10 cellular contexts compared by ENCODE assay signal in the genomic region with DNA sequence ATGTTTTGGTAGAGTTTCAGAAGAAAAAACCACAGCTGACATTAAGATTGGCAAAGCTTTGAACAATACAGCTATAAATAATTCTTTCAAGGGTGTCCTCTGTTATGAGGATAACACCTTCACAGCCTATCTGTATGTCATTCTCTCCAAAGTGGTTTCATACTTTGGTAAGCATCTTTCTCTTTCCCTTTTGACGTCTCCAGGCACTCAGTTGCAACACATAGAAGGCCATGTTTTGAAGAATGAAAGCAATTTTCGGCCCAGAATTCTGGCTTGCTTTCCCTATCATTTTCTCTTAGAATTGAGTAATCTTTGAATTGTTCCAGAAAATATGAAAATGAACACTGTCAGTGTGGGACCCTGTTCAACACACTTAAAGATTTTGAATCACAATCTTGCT.
DNase-seq lines count a peak whose midpoint lies in the region; ATAC-seq and TF ChIP-seq lines count a peak whose summit lies in the region.
"Had no signal": no experiment of that assay in that cellular context is flagged by ENCODE, and none has a peak within 500 bp of the region (broad histone marks: within the 10 kb centered on the region; RNA-seq: fewer than 3 reads in every experiment).

No MANE protein-coding gene starts in this region.

- no peaks in the 10 kb centered on the region for H3K9me3 ChIP-seq in thoracic aorta
- H3K9me3 ChIP-seq: BE2C had no signal

- no peak overlapping the region for H3K4me3 Mint-ChIP-seq in activated naive CD4-positive, alpha-beta T cell treated with anti-CD3 and anti-CD28 coated beads, Interleukin-2, amount 10 ng/mL, durations not matched to agents 7 days and 5 days
- H3K4me3 Mint-ChIP-seq in central memory CD8-positive, alpha-beta T cell: peak overlapping the region; percentile 36

- CTCF ChIA-PET in activated naive CD4-positive, alpha-beta T cell treated with anti-CD3 and anti-CD28 coated beads, Interleukin-2, amount 10 ng/mL, durations not matched to agents 7 days and 5 days (lab: Charles Lee): no interaction called here

- no peaks in the 10 kb centered on the region for H3K27me3 Mint-ChIP-seq in activated naive CD4-positive, alpha-beta T cell treated with anti-CD3 and anti-CD28 coated beads, Interleukin-2, amount 10 ng/mL, durations not matched to agents 7 days and 5 days
- H3K27me3 Mint-ChIP-seq in central memory CD8-positive, alpha-beta T cell: no peaks in the 10 kb centered on the region

- peaks cover 0 to 16% of the 10 kb centered on the region in 2 donors for H3K36me3 Mint-ChIP-seq in activated naive CD4-positive, alpha-beta T cell treated with anti-CD3 and anti-CD28 coated beads, Interleukin-2, amount 50 U/mL, for 72 hours
- peaks cover 4% of the 10 kb centered on the region for H3K36me3 Mint-ChIP-seq in activated naive CD4-positive, alpha-beta T cell treated with anti-CD3 and anti-CD28 coated beads, Interleukin-2, amount 10 ng/mL, durations not matched to agents 7 days and 5 days
- H3K36me3 Mint-ChIP-seq in central memory CD8-positive, alpha-beta T cell (ENCODE audit: insufficient read depth): peaks cover 4% of the 10 kb centered on the region

- peak overlapping the region; percentile 57 to 78 for H3K27ac Mint-ChIP-seq in activated naive CD4-positive, alpha-beta T cell treated with anti-CD3 and anti-CD28 coated beads, Interleukin-2, amount 50 U/mL, for 72 hours
- H3K27ac Mint-ChIP-seq in activated naive CD4-positive, alpha-beta T cell treated with anti-CD3 and anti-CD28 coated beads, Interleukin-2, amount 10 ng/mL, durations not matched to agents 7 days and 5 days: no peak overlapping the region
- peak overlapping the region; percentile 86 for H3K27ac Mint-ChIP-seq in central memory CD8-positive, alpha-beta T cell (ENCODE audit: low read depth)

- ATAC-seq in activated naive CD4-positive, alpha-beta T cell treated with anti-CD3 and anti-CD28 coated beads, Interleukin-2, amount 50 U/mL, for 72 hours: peak; percentile 97
- peak; percentile 74 for ATAC-seq in HG03064 (IDR thresholded peaks at IDR 0.05; ENCODE audit: low read depth, unreplicated experiment)
- ATAC-seq in central memory CD8-positive, alpha-beta T cell (replicated peaks; ENCODE audit: extremely low read depth, poor library complexity, severe bottlenecking): peak; percentile 99
- ATAC-seq in thoracic aorta (ENCODE audit: insufficient number of reproducible peaks, low FRiP score, low read depth): no peak

- peaks cover 6 to 31% of the 10 kb centered on the region in 2 donors for H3K4me1 ChIP-seq in thoracic aorta (ENCODE audit: control insufficient read depth in 1 of 2, low read depth in 2 of 2)

- H3K4me1 Mint-ChIP-seq in activated naive CD4-positive, alpha-beta T cell treated with anti-CD3 and anti-CD28 coated beads, Interleukin-2, amount 10 ng/mL, durations not matched to agents 7 days and 5 days: peaks cover 10% of the 10 kb centered on the region
- peaks cover 19% of the 10 kb centered on the region for H3K4me1 Mint-ChIP-seq in central memory CD8-positive, alpha-beta T cell

- peak overlapping the region; percentile 13 to 59 for H3K27ac ChIP-seq in thoracic aorta

- DNase-seq in activated naive CD4-positive, alpha-beta T cell treated with anti-CD3 and anti-CD28 coated beads, Interleukin-2, amount 50 U/mL, for 72 hours (ENCODE audit: low spot score in 2 of 2): no peak
- DNase-seq in activated naive CD4-positive, alpha-beta T cell treated with anti-CD3 and anti-CD28 coated beads, Interleukin-2, amount 10 ng/mL, durations not matched to agents 7 days and 5 days: no peak
- DNase-seq in central memory CD8-positive, alpha-beta T cell (ENCODE audit: low spot score in 2 of 2): peak in 1 of 2 donors; percentile 11
- DNase-seq in thoracic aorta (ENCODE audit: low spot score) (no peak), NK-92 (lab: John Stamatoyannopoulos, UW; ENCODE audit: unreplicated experiment) (no peak), NCI-H2107 treated with DMSO at 0.1 percent for 48 hours (lab: John Stamatoyannopoulos, UW; ENCODE audit: unreplicated experiment) (no peak), NCI-H1048 (lab: John Stamatoyannopoulos, UW) (no peak)
- DNase-seq: BE2C, NCI-H2107 had no signal

- H3K4me3 ChIP-seq in thoracic aorta: no peak overlapping the region

- TF ChIP-seq CTCF in thoracic aorta (IDR thresholded peaks at IDR 0.05): no peak

- H3K27me3 ChIP-seq in thoracic aorta (replicated peaks; ENCODE audit: insufficient read depth): no peaks in the 10 kb centered on the region
- H3K27me3 ChIP-seq: BE2C had no signal

- no peaks in the 10 kb centered on the region for H3K36me3 ChIP-seq in thoracic aorta
- H3K36me3 ChIP-seq: BE2C had no signal

- H3K9me3 Mint-ChIP-seq in activated naive CD4-positive, alpha-beta T cell treated with anti-CD3 and anti-CD28 coated beads, Interleukin-2, amount 50 U/mL, for 72 hours: peaks cover 2 to 22% of the 10 kb centered on the region in 2 donors
- H3K9me3 Mint-ChIP-seq in activated naive CD4-positive, alpha-beta T cell treated with anti-CD3 and anti-CD28 coated beads, Interleukin-2, amount 10 ng/mL, durations not matched to agents 7 days and 5 days: peaks cover 19% of the 10 kb centered on the region
- peaks cover 5% of the 10 kb centered on the region for H3K9me3 Mint-ChIP-seq in central memory CD8-positive, alpha-beta T cell
